29 cellular contexts compared by ENCODE assay signal in genomic region chr17:82383411-82383810, GRCh38. TPM values are rescaled to one million over a fixed set of nuclear protein-coding genes. Genes with fewer than 3 reads are reported as not detected.
DNase-seq lines count a peak whose midpoint lies in the region; TF ChIP-seq lines count a peak whose summit lies in the region.
"Had no signal": no experiment of that assay in that cellular context is flagged by ENCODE, and none has a peak within 500 bp of the region (broad histone marks: within the 10 kb centered on the region; RNA-seq: fewer than 3 reads in every experiment).

No MANE protein-coding gene starts in this region.

- no peaks in the 10 kb centered on the region for H3K36me3 ChIP-seq in H7 (replicated peaks; ENCODE audit: control insufficient read depth, insufficient read depth, low read length)
- H3K36me3 ChIP-seq: HAP-1, MG63 had no signal

- TF ChIP-seq CTCF in nephron (IDR thresholded peaks at IDR 0.05; ENCODE audit: unreplicated experiment in 3 of 3): no peak

- H3K27me3 Mint-ChIP-seq in nephron (ENCODE audit: low read depth): peaks cover 14% of the 10 kb centered on the region

- peaks cover 38% of the 10 kb centered on the region for H3K4me1 Mint-ChIP-seq in nephron

- no peaks in the 10 kb centered on the region for H3K27me3 ChIP-seq in H7 (ENCODE audit: control insufficient read depth, insufficient read depth, low read length)
- H3K27me3 ChIP-seq: MG63 had no signal

- DNase-seq in NCI-H345 (lab: John Stamatoyannopoulos, UW): peak; percentile 13
- no peak for DNase-seq in NCI-H345 treated with DMSO at 0.1 percent for 48 hours (lab: John Stamatoyannopoulos, UW; ENCODE audit: unreplicated experiment)
- peak; percentile 66 for DNase-seq in H7
- peak; percentile 40 for DNase-seq in SHP77 treated with DMSO at 0.1 percent for 48 hours (lab: John Stamatoyannopoulos, UW)
- no peak for DNase-seq in stimulated activated CD4-positive, alpha-beta T cell treated with anti-CD3 and anti-CD28 coated beads, Interleukin-2, amount 100 ng/mL, for 48 hours
- DNase-seq in HuH-7.5 (ENCODE audit: low spot score): no peak
- DNase-seq in SKM-1 treated with dmso at 0.1 percent for 144 hours (lab: John Stamatoyannopoulos, UW; ENCODE audit: unreplicated experiment): no peak
- DNase-seq: ACHN; activated CD4-positive, alpha-beta memory T cell treated with anti-CD3 and anti-CD28 coated beads, Interleukin-2, amount 10 ng/mL, durations not matched to agents 7 days and 5 days; activated CD4-positive, alpha-beta T cell treated with anti-CD3 and anti-CD28 coated beads for 1 hour; activated CD8-positive, alpha-beta memory T cell treated with anti-CD3 and anti-CD28 coated beads, Interleukin-2, amount 50 U/mL, for 4 hours; activated naive CD4-positive, alpha-beta T cell; CD8-positive, alpha-beta T cell; dermis blood vessel endothelial cell; DMS53; foreskin fibroblast; head of caudate nucleus; MG63; trophoblast cell had no signal

- no peaks in the 10 kb centered on the region for H3K36me3 Mint-ChIP-seq in nephron (ENCODE audit: low read depth)
- H3K36me3 Mint-ChIP-seq: CD8-positive, alpha-beta T cell; naive thymus-derived CD8-positive, alpha-beta T cell; stimulated activated memory B cell treated with anti-CD40 and anti-IgM and Interleukin-4, amounts not matched to agents 10 μg/mL and 1 μg/mL and 100 μg/mL, for 72 hours had no signal

- peak overlapping the region in 1 of 3 experiments; percentile 61 for H3K4me3 Mint-ChIP-seq in nephron
- H3K4me3 Mint-ChIP-seq: activated CD4-positive, alpha-beta memory T cell treated with anti-CD3 and anti-CD28 coated beads, Interleukin-2, amount 10 ng/mL, durations not matched to agents 7 days and 5 days; B cell; CD8-positive, alpha-beta T cell; central memory CD8-positive, alpha-beta T cell; naive thymus-derived CD8-positive, alpha-beta T cell; stimulated activated memory B cell treated with anti-CD40 and anti-IgM and Interleukin-4, amounts not matched to agents 10 μg/mL and 1 μg/mL and 100 μg/mL, for 72 hours had no signal

- no peak overlapping the region for H3K4me3 ChIP-seq in H7 (ENCODE audit: insufficient read depth, low read depth, low read length)
- H3K4me3 ChIP-seq: HAP-1, lung, MG63 had no signal

- H3K27ac Mint-ChIP-seq in nephron: peak overlapping the region in 2 of 3 experiments; percentile 80 to 82
- H3K27ac Mint-ChIP-seq: activated CD4-positive, alpha-beta memory T cell treated with anti-CD3 and anti-CD28 coated beads, Interleukin-2, amount 10 ng/mL, durations not matched to agents 7 days and 5 days; B cell; CD8-positive, alpha-beta T cell; naive thymus-derived CD8-positive, alpha-beta T cell; stimulated activated memory B cell treated with anti-CD40 and anti-IgM and Interleukin-4, amounts not matched to agents 10 μg/mL and 1 μg/mL and 100 μg/mL, for 72 hours had no signal

- no peaks in the 10 kb centered on the region for H3K9me3 Mint-ChIP-seq in nephron
- H3K9me3 Mint-ChIP-seq: activated CD4-positive, alpha-beta memory T cell treated with anti-CD3 and anti-CD28 coated beads, Interleukin-2, amount 10 ng/mL, durations not matched to agents 7 days and 5 days; CD8-positive, alpha-beta T cell; central memory CD8-positive, alpha-beta T cell; naive thymus-derived CD8-positive, alpha-beta T cell; stimulated activated memory B cell treated with anti-CD40 and anti-IgM and Interleukin-4, amounts not matched to agents 10 μg/mL and 1 μg/mL and 100 μg/mL, for 72 hours had no signal

RNA-seq across cellular contexts. Expression of gene UTS2R, which starts 11.8 kb away (rescaled TPM):
- total RNA-seq in H7 (2014; rRNA removed; shearing (Covaris generic)): not detected in 2 replicates
- total RNA-seq: activated CD4-positive, alpha-beta memory T cell treated with anti-CD3 and anti-CD28 coated beads, Interleukin-2, amount 10 ng/mL, durations not matched to agents 7 days and 5 days; B cell; CD8-positive, alpha-beta T cell; dermis blood vessel endothelial cell; esophagus mucosa; G401; naive thymus-derived CD8-positive, alpha-beta T cell; omental fat pad had no signal

RNA-seq across cellular contexts. Expression of gene TEX19, which starts 24.4 kb away (rescaled TPM):
- total RNA-seq in H7 (2014; rRNA removed; shearing (Covaris generic)): 1.1 and 1.9 TPM in 2 replicates
- total RNA-seq: activated CD4-positive, alpha-beta memory T cell treated with anti-CD3 and anti-CD28 coated beads, Interleukin-2, amount 10 ng/mL, durations not matched to agents 7 days and 5 days; B cell; CD8-positive, alpha-beta T cell; dermis blood vessel endothelial cell; esophagus mucosa; lung; naive thymus-derived CD8-positive, alpha-beta T cell; omental fat pad had no signal

RNA-seq across cellular contexts. Expression of gene HEXD, which starts 34.7 kb away (rescaled TPM):
- 16.6 and 24.6 TPM in 2 replicates for total RNA-seq in H7 (2014; rRNA removed; shearing (Covaris generic))

RNA-seq across cellular contexts. Expression of gene OGFOD3, which starts 35.0 kb away (rescaled TPM):
- total RNA-seq in H7 (2014; rRNA removed; shearing (Covaris generic)): 26.2 and 28.6 TPM in 2 replicates

RNA-seq across cellular contexts. Expression of gene SECTM1, which starts 49.8 kb away (rescaled TPM):
- total RNA-seq in H7 (2014; rRNA removed; shearing (Covaris generic)): 0.44 and 0.94 TPM in 2 replicates

Comparison
In these comparisons a context has a peak if more than half of its experiments do, and no peak if none do; other contexts are left out.
1. DNase-seq: peak in NCI-H345 (single experiment), H7 (single experiment) and SHP77 treated with DMSO at 0.1 percent for 48 hours (single experiment); none in NCI-H345 treated with DMSO at 0.1 percent for 48 hours (single experiment), stimulated activated CD4-positive, alpha-beta T cell treated with anti-CD3 and anti-CD28 coated beads, Interleukin-2, amount 100 ng/mL, for 48 hours (0 of 2), HuH-7.5 (single experiment) and SKM-1 treated with dmso at 0.1 percent for 144 hours (single experiment).